21 cellular contexts compared by ENCODE assay signal in genomic region chr20:43982886-43983285, GRCh38.
DNase-seq lines count a peak whose midpoint lies in the region; ATAC-seq, FAIRE-seq and TF ChIP-seq lines count a peak whose summit lies in the region.
"Had no signal": no experiment of that assay in that cellular context is flagged by ENCODE, and none has a peak within 500 bp of the region (broad histone marks: within the 10 kb centered on the region; RNA-seq: fewer than 3 reads in every experiment).

No MANE protein-coding gene starts in this region.

- H2BK12ac ChIP-seq in H1 (ENCODE audit: low read depth, low read length) = no peak overlapping the region

- H3K9me3 Mint-ChIP-seq in stimulated activated memory B cell treated with anti-CD40 and anti-IgM and Interleukin-4, amounts not matched to agents 10 μg/mL and 1 μg/mL and 100 μg/mL, for 72 hours = peaks cover 3% of the 10 kb centered on the region
- H3K9me3 Mint-ChIP-seq: CD8-positive, alpha-beta memory T cell had no signal

- POLR2A ChIA-PET in Panc1 (lab: Charles Lee) = no interaction called here
- POLR2A ChIA-PET in H1 (lab: Charles Lee; ENCODE audit: partially characterized antibody) = no interaction called here
- POLR2A ChIA-PET in PC-9 (lab: Charles Lee; ENCODE audit: unreplicated experiment) = no interaction called here

- no peak for FAIRE-seq in H1 (lab: Jason Lieb, UNC)
- FAIRE-seq: A204.1, GM18507 had no signal

- H3K4me3 ChIP-seq in GM12865 (ENCODE audit: low read depth, low read length) (no peak overlapping the region), Panc1 (ENCODE audit: low read depth in 2 of 2, low read length in 2 of 2) (no peak overlapping the region), H1 (ENCODE audit: extremely low read depth in 1 of 4, insufficient read depth in 2 of 4, low read depth in 3 of 4, low read length in 4 of 4) (no peak overlapping the region), PC-9 (no peak overlapping the region), ascending aorta (no peak overlapping the region)
- H3K4me3 ChIP-seq: Peyer's patch, SJCRH30 had no signal

- no peak overlapping the region for H2AK5ac ChIP-seq in H1 (ENCODE audit: low read depth, low read length)

- in situ Hi-C loops in Panc1 (cut with HindIII; ENCODE audit: low pct_unique_long_range_greater_than_20kb, low sequenced_read_pairs) = no loop called here

- intact Hi-C loops in Panc1 (cut with micrococcal nuclease; ENCODE audit: unreplicated experiment) (no loop called here), PC-9 (cut with micrococcal nuclease; ENCODE audit: unreplicated experiment) (no loop called here), ascending aorta (cut with DNase I) (no loop called here)

- TF ChIP-seq EP300 in H1 (IDR thresholded peaks at IDR 0.05; ENCODE audit: borderline replicate concordance in 1 of 2, low read depth in 2 of 2, low read length in 2 of 2) = no peak

- H2BK20ac ChIP-seq in H1 (ENCODE audit: low read length) = 0 out of 2 replicates have a peak overlapping the region, but pooled peaks have one; percentile 34

- no peaks in the 10 kb centered on the region for H3K36me3 Mint-ChIP-seq in stimulated activated memory B cell treated with anti-CD40 and anti-IgM and Interleukin-4, amounts not matched to agents 10 μg/mL and 1 μg/mL and 100 μg/mL, for 72 hours
- H3K36me3 Mint-ChIP-seq: CD8-positive, alpha-beta memory T cell had no signal

- H4K8ac ChIP-seq in H1 (ENCODE audit: extremely low read depth, insufficient read depth, low read length) = no peak overlapping the region

- no peak overlapping the region for H2BK120ac ChIP-seq in H1 (replicated peaks; ENCODE audit: low read depth, low read length)

- peaks cover 26% of the 10 kb centered on the region for H3K4me1 ChIP-seq in Panc1 (ENCODE audit: control insufficient read depth, insufficient read depth, low read length)
- H3K4me1 ChIP-seq in H1 (replicated peaks in 1 of 4; ENCODE audit: control insufficient read depth in 3 of 4, insufficient read depth in 4 of 4, low read length in 3 of 4) = no peaks in the 10 kb centered on the region
- no peaks in the 10 kb centered on the region for H3K4me1 ChIP-seq in PC-9 (replicated peaks; ENCODE audit: insufficient read depth)
- H3K4me1 ChIP-seq in ascending aorta = no peaks in the 10 kb centered on the region

- no peak overlapping the region for H3K14ac ChIP-seq in H1 (ENCODE audit: insufficient read length)

- H3K27me3 Mint-ChIP-seq in stimulated activated memory B cell treated with anti-CD40 and anti-IgM and Interleukin-4, amounts not matched to agents 10 μg/mL and 1 μg/mL and 100 μg/mL, for 72 hours = peaks cover 10% of the 10 kb centered on the region

- H3K27me3 ChIP-seq in Panc1 (ENCODE audit: control insufficient read depth, insufficient read depth, low read length) = no peaks in the 10 kb centered on the region
- H3K27me3 ChIP-seq in H1 (replicated peaks in 1 of 4; ENCODE audit: control insufficient read depth in 3 of 4, extremely low read depth in 1 of 4, insufficient read depth in 3 of 4, low read length in 3 of 4) = no peaks in the 10 kb centered on the region
- H3K27me3 ChIP-seq in PC-9 (ENCODE audit: insufficient read depth, low read depth) = no peaks in the 10 kb centered on the region
- H3K27me3 ChIP-seq in ascending aorta = no peaks in the 10 kb centered on the region
- H3K27me3 ChIP-seq: Peyer's patch, SJCRH30 had no signal

- H2BK5ac ChIP-seq in H1 (ENCODE audit: low read depth, low read length) = no peak overlapping the region

- H3K27ac ChIP-seq in Panc1 (ENCODE audit: low read length) (peak overlapping the region; percentile 44; the same call in 1 of the 2 replicates), H1 (ENCODE audit: low read depth, low read length) (no peak overlapping the region), PC-9 (no peak overlapping the region), ascending aorta (no peak overlapping the region)
- H3K27ac ChIP-seq: C4-2B, Peyer's patch had no signal

- H3K4me2 ChIP-seq in H1 (ENCODE audit: insufficient read depth in 1 of 2, low read depth in 2 of 2, low read length in 2 of 2) (no peak overlapping the region), PC-9 (no peak overlapping the region)

- no peaks in the 10 kb centered on the region for H3K79me2 ChIP-seq in H1 (ENCODE audit: control insufficient read depth in 1 of 2, insufficient read depth in 2 of 2, low read length in 2 of 2)
- H3K79me2 ChIP-seq in PC-9 (ENCODE audit: low read depth) = peaks cover 20% of the 10 kb centered on the region; the same call in 1 of the 2 replicates

- H2AFZ ChIP-seq in H1 (ENCODE audit: low read length) (no peak overlapping the region), PC-9 (no peak overlapping the region)

- TF ChIP-seq POLR2A in H1 (IDR thresholded peaks at IDR 0.05; ENCODE audit: control extremely low read depth in 1 of 2, low read depth in 2 of 2, low read length in 2 of 2) = no peak

- H3K23me2 ChIP-seq in H1 (ENCODE audit: low read depth, low read length) = no peaks in the 10 kb centered on the region

- H3K79me1 ChIP-seq in H1 (ENCODE audit: low read depth, low read length) = no peaks in the 10 kb centered on the region

- no peak overlapping the region for H3K4ac ChIP-seq in H1 (replicated peaks; ENCODE audit: insufficient read length, low read depth, low read length)

- no TSS peak for BruUV-seq in Panc1 (replicated peaks; lab: Mats Ljungman, UMichigan)
- no TSS peak for BruUV-seq in PC-9 (replicated peaks; lab: Mats Ljungman, UMichigan)

- CTCF ChIA-PET in Panc1 (lab: Charles Lee) = no interaction called here
- CTCF ChIA-PET in H1 (lab: Charles Lee; ENCODE audit: partially characterized antibody) = interaction anchor here (0.7 to 5.1 kb wide), 16 partner anchors 9 to 233 kb away, joined by 3 to 32 read pairs (median 4); no protein-coding TSS in a partner anchor
- CTCF ChIA-PET in PC-9 (lab: Charles Lee) = no interaction called here

- H3K4me3 Mint-ChIP-seq in stimulated activated memory B cell treated with anti-CD40 and anti-IgM and Interleukin-4, amounts not matched to agents 10 μg/mL and 1 μg/mL and 100 μg/mL, for 72 hours = no peak overlapping the region

- peaks cover 10% of the 10 kb centered on the region for H3K4me1 Mint-ChIP-seq in stimulated activated memory B cell treated with anti-CD40 and anti-IgM and Interleukin-4, amounts not matched to agents 10 μg/mL and 1 μg/mL and 100 μg/mL, for 72 hours

- no peak overlapping the region for H3K23ac ChIP-seq in H1 (ENCODE audit: insufficient read length)

- 91% methylated on average over 5 of the region's 5 CpGs; no CpG with 5 or more reads in 1 of the 2 experiments for WGBS in H1 (ENCODE audit: extremely low coverage in 1 of 2, insufficient coverage in 1 of 2, insufficient read length in 1 of 2, insufficient replicate concordance in 2 of 2, low coverage in 1 of 2, low lambda C conversion rate in 2 of 2, missing lambda C conversion rate in 1 of 2), 2 experiments

- no peak; the same call in 1 of the 2 replicates for ATAC-seq in Panc1
- ATAC-seq in stimulated activated memory B cell treated with anti-CD40 and anti-IgM and Interleukin-4, amounts not matched to agents 10 μg/mL and 1 μg/mL and 100 μg/mL, for 72 hours = no peak
- no peak for ATAC-seq in GM21381 (IDR thresholded peaks at IDR 0.05; ENCODE audit: unreplicated experiment)

- peak overlapping the region; percentile 13 for H3K27ac Mint-ChIP-seq in stimulated activated memory B cell treated with anti-CD40 and anti-IgM and Interleukin-4, amounts not matched to agents 10 μg/mL and 1 μg/mL and 100 μg/mL, for 72 hours
- H3K27ac Mint-ChIP-seq: CD8-positive, alpha-beta memory T cell had no signal

- peaks cover 16% of the 10 kb centered on the region; the same call in 1 of the 2 replicates for H3F3A ChIP-seq in PC-9 (ENCODE audit: insufficient read depth, low read depth)

- no peak overlapping the region for H4K5ac ChIP-seq in H1 (ENCODE audit: insufficient read length, low read depth, low read length)

- peak; percentile 18 for DNase-seq in GM12865 (ENCODE audit: low read depth)
- DNase-seq in Panc1 (ENCODE audit: low read depth, low spot score) = no peak
- no peak for DNase-seq in H1 (ENCODE audit: low read depth in 1 of 2, low spot score in 2 of 2)
- no peak for DNase-seq in inferior parietal cortex (ENCODE audit: extremely low spot score)
- no peak for DNase-seq in PC-9
- DNase-seq in ascending aorta (ENCODE audit: low spot score in 2 of 2) = no peak
- DNase-seq: DMS153, GOT3, KG1, NCI-H1105, NCI-H2029, NCI-H524, NCI-H774 had no signal

- TF ChIP-seq RAD21 in H1 (IDR thresholded peaks at IDR 0.05 in 1 of 2, conservative IDR thresholded peaks at IDR 0.05 in 1 of 2; ENCODE audit: low read depth in 2 of 2, low read length in 2 of 2) = no peak

- no peak overlapping the region for H3K56ac ChIP-seq in H1 (replicated peaks; ENCODE audit: insufficient read length, low read depth, low read length)

- TF ChIP-seq CTCF in GM12865 (IDR thresholded peaks at IDR 0.05; ENCODE audit: insufficient read depth, low read depth, low read length, missing control alignments) = no peak
- TF ChIP-seq CTCF in Panc1 (IDR thresholded peaks at IDR 0.05) = no peak
- no peak for TF ChIP-seq CTCF in H1 (IDR thresholded peaks at IDR 0.05; ENCODE audit: control extremely low read depth in 1 of 3, insufficient read depth in 1 of 3, low read depth in 1 of 3, low read length in 3 of 3)
- no peak for TF ChIP-seq CTCF in PC-9 (conservative IDR thresholded peaks at IDR 0.05)
- no peak for TF ChIP-seq CTCF in ascending aorta (IDR thresholded peaks at IDR 0.05)

- peak overlapping the region; percentile 24; the same call in 1 of the 2 replicates for H2BK15ac ChIP-seq in H1 (ENCODE audit: low read length)

- H3K9ac ChIP-seq in H1 (replicated peaks in 1 of 4; ENCODE audit: extremely low read depth in 1 of 4, low read depth in 3 of 4, low read length in 3 of 4) = no peak overlapping the region

- no peaks in the 10 kb centered on the region for H3K9me3 ChIP-seq in Panc1 (ENCODE audit: control insufficient read depth, insufficient read depth, low read depth, low read length)
- no peaks in the 10 kb centered on the region for H3K9me3 ChIP-seq in H1 (ENCODE audit: insufficient read depth in 2 of 2, low read depth in 1 of 2, low read length in 1 of 2)
- H3K9me3 ChIP-seq in PC-9 (ENCODE audit: insufficient read depth, low read depth) = no peaks in the 10 kb centered on the region
- no peaks in the 10 kb centered on the region for H3K9me3 ChIP-seq in ascending aorta
- H3K9me3 ChIP-seq: Peyer's patch had no signal

- H3K9me2 ChIP-seq in PC-9 (ENCODE audit: insufficient read depth) = 0 out of 2 replicates have a peak, but pooled peaks cover 6% of the 10 kb centered on the region

- H4K20me1 ChIP-seq in H1 (replicated peaks in 1 of 2; ENCODE audit: control insufficient read depth in 1 of 2, insufficient read depth in 2 of 2, low read length in 2 of 2) (no peaks in the 10 kb centered on the region), PC-9 (ENCODE audit: insufficient read depth) (no peaks in the 10 kb centered on the region)

- no peak overlapping the region for H4K91ac ChIP-seq in H1 (replicated peaks; ENCODE audit: insufficient read length, low read length)

- H3K18ac ChIP-seq in H1 (ENCODE audit: extremely low read depth, low read length) = no peak overlapping the region

- H3K36me3 ChIP-seq in Panc1 (ENCODE audit: control insufficient read depth, insufficient read depth, low read length) (no peaks in the 10 kb centered on the region), H1 (ENCODE audit: control insufficient read depth in 2 of 4, insufficient read depth in 4 of 4, low read length in 3 of 4) (no peaks in the 10 kb centered on the region), PC-9 (ENCODE audit: low read depth) (peaks cover 33% of the 10 kb centered on the region; the same call in 1 of the 2 replicates), ascending aorta (no peaks in the 10 kb centered on the region)
- H3K36me3 ChIP-seq: Peyer's patch, SJCRH30 had no signal
